ENCODE assay signal across 20 cellular contexts in the genomic region with DNA sequence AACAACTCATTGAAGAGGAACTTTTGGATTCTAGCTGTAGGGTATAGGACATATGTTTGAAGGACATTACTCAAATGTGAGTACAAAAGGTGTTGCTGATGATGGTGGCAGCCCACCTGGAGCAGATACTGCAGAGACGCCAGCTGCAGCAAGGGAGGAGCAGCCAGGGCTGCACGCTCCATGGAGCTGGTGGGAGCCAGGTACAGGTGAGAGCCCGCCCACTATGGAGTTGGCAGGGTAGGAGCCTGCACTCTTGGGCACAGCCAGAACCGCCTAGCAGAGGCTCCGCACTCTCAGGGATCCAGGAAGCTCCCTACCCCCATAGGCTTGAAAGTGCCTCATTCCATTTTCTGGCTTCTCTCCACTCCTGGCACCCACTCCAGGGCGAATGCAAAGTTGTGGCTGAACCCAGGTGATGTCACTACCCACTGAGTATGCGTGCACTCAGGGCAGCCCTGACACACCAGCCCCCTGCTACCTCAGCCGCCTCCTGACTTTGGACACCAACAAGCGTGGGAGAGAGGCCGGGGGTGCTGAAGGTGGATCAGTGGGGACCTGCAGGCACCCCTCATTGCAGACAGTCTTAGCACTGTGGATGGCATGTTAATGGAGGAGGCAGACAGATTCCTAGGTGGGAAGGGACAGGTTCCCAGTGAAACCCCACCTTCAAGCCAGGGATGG.
"Had no signal": no experiment of that assay in that cellular context is flagged by ENCODE, and none has a peak within 500 bp of the region (broad histone marks: within the 10 kb centered on the region; RNA-seq: fewer than 3 reads in every experiment).

No MANE protein-coding gene starts in this region.

- H3K36me3 ChIP-seq: esophagus muscularis mucosa, gastrocnemius medialis, left ventricle myocardium inferior, right atrium auricular region, stomach, thoracic aorta, transverse colon, uterus had no signal

- H3K27ac ChIP-seq: epithelial cell of prostate, esophagus muscularis mucosa, gastrocnemius medialis, left ventricle myocardium inferior, right atrium auricular region, stomach, thoracic aorta, transverse colon, uterus had no signal

- ATAC-seq: effector memory CD8-positive, alpha-beta T cell; gastrocnemius medialis; left cardiac atrium; naive thymus-derived CD8-positive, alpha-beta T cell had no signal

- H3K4me1 ChIP-seq: esophagus muscularis mucosa, gastrocnemius medialis, left ventricle myocardium inferior, right atrium auricular region, stomach, transverse colon, uterus had no signal

- H3K27me3 ChIP-seq: esophagus muscularis mucosa, gastrocnemius medialis, right atrium auricular region, stomach, transverse colon, uterus had no signal

- DNase-seq: effector memory CD8-positive, alpha-beta T cell; gastrocnemius medialis; immature natural killer cell; left cardiac atrium; left ventricle myocardium inferior; mammary epithelial cell; stimulated activated CD4-positive, alpha-beta T cell treated with anti-CD3 and anti-CD28 coated beads, Interleukin-15, amount 100 ng/mL, for 24 hours; stimulated activated CD4-positive, alpha-beta T cell treated with anti-CD3 and anti-CD28 coated beads, Interleukin-1b, Interleukin-23, amount 100 ng/mL, for 48 hours; stimulated activated CD4-positive, alpha-beta T cell treated with anti-CD3 and anti-CD28 coated beads, Interleukin-4, amount 100 ng/mL, for 24 hours; stimulated activated naive CD4-positive, alpha-beta T cell; stomach; substantia nigra; transverse colon; uterus had no signal

- H3K9me3 ChIP-seq: gastrocnemius medialis, right atrium auricular region, thoracic aorta, transverse colon, uterus had no signal

- H3K4me3 ChIP-seq: esophagus muscularis mucosa, gastrocnemius medialis, left ventricle myocardium inferior, right atrium auricular region, stomach, thoracic aorta, transverse colon, uterus had no signal

- FAIRE-seq: keratinocyte had no signal
